ENCODE assay signal across 8 cellular contexts in genomic region chr16:75288596-75289120, GRCh38. TPM values are rescaled to one million over a fixed set of nuclear protein-coding genes. Genes with fewer than 3 reads are reported as not detected.
DNase-seq lines count a peak whose midpoint lies in the region; ATAC-seq, FAIRE-seq and TF ChIP-seq lines count a peak whose summit lies in the region.

No MANE protein-coding gene starts in this region.

- CTCF ChIA-PET in CD8-positive, alpha-beta T cell (lab: Charles Lee), result no interaction called here
- CTCF ChIA-PET in K562 (lab: Yijun Ruan, JAX; ENCODE audit: low intra/inter-chr PET ratio), result no interaction called here

- H3K4me1 Mint-ChIP-seq in CD8-positive, alpha-beta T cell (ENCODE audit: low read depth), result peaks cover 15% of the 10 kb centered on the region

- H3K4me1 ChIP-seq in CD8-positive, alpha-beta T cell (ENCODE audit: insufficient read depth, low read length), result peaks cover 19% of the 10 kb centered on the region
- peaks cover 15 to 21% of the 10 kb centered on the region in 2 experiments for H3K4me1 ChIP-seq in K562 (replicated peaks in 1 of 2; ENCODE audit: control insufficient read depth in 2 of 2, insufficient read depth in 2 of 2, low read length in 2 of 2)

- no peak overlapping the region for H3K4me3 ChIP-seq in CD8-positive, alpha-beta T cell (ENCODE audit: low read depth, low read length)
- H3K4me3 ChIP-seq in K562, result no peak overlapping the region

- H3K9me3 ChIP-seq in CD8-positive, alpha-beta T cell (ENCODE audit: low read length), result no peaks in the 10 kb centered on the region
- H3K9me3 ChIP-seq in K562 (replicated peaks; ENCODE audit: control insufficient read depth, insufficient read depth, low read depth, low read length), result no peaks in the 10 kb centered on the region

- no peak for FAIRE-seq in K562 (lab: Jason Lieb, UNC)

- DNase-seq in CD8-positive, alpha-beta T cell, result peak; percentile 38 to 76 (median 46)
- peak; percentile 34 for DNase-seq in T-helper 22 cell (ENCODE audit: low read depth)
- no peak for DNase-seq in K562 (ENCODE audit: extremely low read depth in 1 of 4, low spot score in 3 of 4)
- DNase-seq in stimulated activated CD4-positive, alpha-beta T cell treated with anti-CD3 and anti-CD28 coated beads, Interleukin-12 subunit alpha, Interleukin-12 subunit beta, amount 100 ng/mL, for 48 hours (ENCODE audit: low read depth in 2 of 3, low spot score in 1 of 3), result peak; percentile 40 to 61 (median 47)
- no peak for DNase-seq in kidney tubule cell (ENCODE audit: low spot score)
- DNase-seq in iPS-NIHi7 (ENCODE audit: extremely low spot score), result no peak

- peaks cover 5% of the 10 kb centered on the region for H3K36me3 ChIP-seq in CD8-positive, alpha-beta T cell (ENCODE audit: insufficient read depth, low read length)
- H3K36me3 ChIP-seq in K562 (ENCODE audit: control insufficient read depth, insufficient read depth, low read length), result peaks cover 30% of the 10 kb centered on the region; the same call in 2 of the 3 replicates

- no peak for TF ChIP-seq RAD21 in K562 (CRISPR knock-in tag; conservative IDR thresholded peaks at IDR 0.05 in 1 of 2, IDR thresholded peaks at IDR 0.05 in 1 of 2)

- POLR2A ChIA-PET in CD8-positive, alpha-beta T cell (lab: Charles Lee), result no interaction called here
- POLR2A ChIA-PET in K562 (lab: Yijun Ruan, JAX), result interaction anchor here (0.7 to 1.6 kb wide), 3 partner anchors 10 to 311 kb away, joined by 3 to 5 read pairs (median 3); no protein-coding TSS in a partner anchor

- H4K20me1 ChIP-seq in K562 (replicated peaks; ENCODE audit: control insufficient read depth, insufficient read depth, low read length), result peaks cover 7% of the 10 kb centered on the region; the same call in 1 of the 2 replicates

- H3K4me3 Mint-ChIP-seq in CD8-positive, alpha-beta T cell, result peak overlapping the region; percentile 54

- no peak overlapping the region for H3K4me2 ChIP-seq in K562 (ENCODE audit: insufficient read depth, low read length)

- intact Hi-C loops in CD8-positive, alpha-beta T cell (cut with DNase I, micrococcal nuclease), result no loop called here
- intact Hi-C loops in K562 (cut with micrococcal nuclease), result no loop called here

- peak overlapping the region in 1 of 2 experiments; percentile 61; a peak in 1 of 4 replicates for H3K9ac ChIP-seq in K562 (ENCODE audit: insufficient read depth in 1 of 2, low read depth in 2 of 2, low read length in 2 of 2)

- peak; percentile 91 for ATAC-seq in CD8-positive, alpha-beta T cell
- ATAC-seq in K562, result no peak; the same call in 2 of the 3 replicates
- no peak for ATAC-seq in HG02981 (IDR thresholded peaks at IDR 0.05; ENCODE audit: unreplicated experiment)
- no peak for ATAC-seq in GM18519 (IDR thresholded peaks at IDR 0.05; ENCODE audit: low FRiP score, unreplicated experiment)

- no peak overlapping the region for H2AFZ ChIP-seq in K562 (ENCODE audit: low read depth, low read length)

- 76% methylated on average over 8 of the region's 10 CpGs for WGBS in K562 (ENCODE audit: insufficient coverage, low coverage, missing lambda C conversion rate)

- in situ Hi-C loops in K562 (cut with MboI), result no loop called here

- no peaks in the 10 kb centered on the region for H3K9me1 ChIP-seq in K562 (ENCODE audit: control insufficient read depth, insufficient read depth, low read length)

- no peak for TF ChIP-seq CTCF in CD8-positive, alpha-beta T cell (IDR thresholded peaks at IDR 0.05)
- no peak for TF ChIP-seq CTCF in K562 (IDR thresholded peaks at IDR 0.05 in 2 of 3, conservative IDR thresholded peaks at IDR 0.05 in 1 of 3; ENCODE audit: insufficient read depth in 2 of 3, low read depth in 1 of 3, low read length in 3 of 3)

- no peaks in the 10 kb centered on the region for H3K79me2 ChIP-seq in K562 (ENCODE audit: control insufficient read depth, insufficient read depth, low read length)

- TF ChIP-seq EP300 in K562 (IDR thresholded peaks at IDR 0.05; ENCODE audit: low read length), result no peak

- peaks cover 18% of the 10 kb centered on the region for H3K27me3 Mint-ChIP-seq in CD8-positive, alpha-beta T cell (ENCODE audit: low read depth)

- no peaks in the 10 kb centered on the region for H3K9me3 Mint-ChIP-seq in CD8-positive, alpha-beta T cell

- H3K27ac Mint-ChIP-seq in CD8-positive, alpha-beta T cell, result peak overlapping the region; percentile 49

- peaks cover 26% of the 10 kb centered on the region for H3K36me3 Mint-ChIP-seq in CD8-positive, alpha-beta T cell

- H3K27me3 ChIP-seq in CD8-positive, alpha-beta T cell (ENCODE audit: insufficient read depth, low read length), result peaks cover 10% of the 10 kb centered on the region
- no peaks in the 10 kb centered on the region for H3K27me3 ChIP-seq in K562 (ENCODE audit: control insufficient read depth in 2 of 2, insufficient read depth in 2 of 2, low read length in 2 of 2)

- no peak for TF ChIP-seq POLR2A in K562 (conservative IDR thresholded peaks at IDR 0.05)

- H3K27ac ChIP-seq in CD8-positive, alpha-beta T cell (ENCODE audit: low read depth, low read length), result no peak overlapping the region
- H3K27ac ChIP-seq in K562 (ENCODE audit: extremely low read depth, low read depth, low read length), result no peak overlapping the region

- BruUV-seq in K562 (replicated peaks; lab: Mats Ljungman, UMichigan), result no TSS peak

TF ChIP-seq in K562, 482 proteins besides CTCF, POLR2A, EP300 and RAD21:
- TF ChIP-seq ZNF707 (CRISPR knock-in tag; conservative IDR thresholded peaks at IDR 0.05) (no peak), PKNOX1 (IDR thresholded peaks at IDR 0.05) (no peak), ZNF586 (CRISPR knock-in tag; conservative IDR thresholded peaks at IDR 0.05) (no peak), ZNF133 (CRISPR knock-in tag; IDR thresholded peaks at IDR 0.05) (no peak), ZNF311 (CRISPR knock-in tag; IDR thresholded peaks at IDR 0.05) (no peak), HDGF (IDR thresholded peaks at IDR 0.05) (no peak), ZBTB1 (CRISPR knock-in tag; IDR thresholded peaks at IDR 0.05; ENCODE audit: borderline replicate concordance, low read depth) (peak; percentile 72; the same call in 1 of the 2 replicates), PURB (CRISPR knock-in tag; IDR thresholded peaks at IDR 0.05; ENCODE audit: low read depth) (no peak)
- TF ChIP-seq, protein P1, sequence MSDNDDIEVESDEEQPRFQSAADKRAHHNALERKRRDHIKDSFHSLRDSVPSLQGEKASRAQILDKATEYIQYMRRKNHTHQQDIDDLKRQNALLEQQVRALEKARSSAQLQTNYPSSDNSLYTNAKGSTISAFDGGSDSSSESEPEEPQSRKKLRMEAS (CRISPR knock-in tag; IDR thresholded peaks at IDR 0.05), result peak; percentile 68

RNA-seq across cellular contexts. Expression of gene BCAR1, which starts 37.2 kb away (rescaled TPM):
- total RNA-seq in CD8-positive, alpha-beta T cell, result not detected
- total RNA-seq in K562 (2011; cell fraction: chromatin; rRNA removed; ENCODE audit: low replicate concordance), result 30.5 and 82.5 TPM in 2 replicates
- 37.8 and 38.7 TPM in 2 replicates for total RNA-seq in K562 (2011; cell fraction: nucleolus; rRNA removed)
- total RNA-seq in K562 (2011; cell fraction: nucleoplasm; rRNA removed), result 29.8 and 32.0 TPM in 2 replicates
- total RNA-seq in K562 (2014; rRNA removed) (14.1 and 16.0 TPM in 2 replicates), K562 (2014; rRNA removed; fragmentation: Illumina TruSeq; extraction: Trizol) (1.1 and 1.7 TPM in 2 replicates), K562 (2015; rRNA removed; fragmentation: Illumina TruSeq; extraction: Trizol) (7.2 and 8.8 TPM in 2 replicates), K562 (2021) (25.6 and 26.3 TPM in 2 replicates)
- polyA plus RNA-seq in K562 (2011; rRNA removed) (3.6 and 6.0 TPM in 2 replicates), K562 (2014; fragmentation: Illumina TruSeq; extraction: Trizol) (3.4 and 11.4 TPM in 2 replicates), K562 (2014; fragmentation: Nextera tagmentation; extraction: Ambion mirVana) (under 1 TPM; 0.10 to 0.13 TPM), K562 (2014; rRNA removed) (9.8 and 10.5 TPM in 2 replicates)
- polyA plus RNA-seq in K562 (2011; cell fraction: cytosol; rRNA removed), result 3.6 and 13.5 TPM in 2 replicates
- polyA plus RNA-seq in K562 (2011; cell fraction: nucleus; rRNA removed), result 21.5 and 40.4 TPM in 2 replicates
- 14.6 and 20.3 TPM in 2 replicates for polyA plus RNA-seq in K562 (2012)
- polyA minus RNA-seq in K562 (2011; rRNA and poly(A)+ RNA removed), result 5.7 and 5.9 TPM in 2 replicates
- polyA minus RNA-seq in K562 (2011; cell fraction: cytosol; rRNA and poly(A)+ RNA removed), result 6.9 and 14.9 TPM in 2 replicates
- 16.6 and 18.6 TPM in 2 replicates for polyA minus RNA-seq in K562 (2011; cell fraction: nucleus; rRNA and poly(A)+ RNA removed)

Comparison
In these comparisons a context has a peak if more than half of its experiments do, and no peak if none do; other contexts are left out.
1. DNase-seq: peak in CD8-positive, alpha-beta T cell (7 of 7), T-helper 22 cell (single experiment) and stimulated activated CD4-positive, alpha-beta T cell treated with anti-CD3 and anti-CD28 coated beads, Interleukin-12 subunit alpha, Interleukin-12 subunit beta, amount 100 ng/mL, for 48 hours (3 of 3); none in K562 (0 of 4), kidney tubule cell (single experiment) and iPS-NIHi7 (single experiment).